11 cellular contexts compared by ENCODE assay signal in the genomic region with DNA sequence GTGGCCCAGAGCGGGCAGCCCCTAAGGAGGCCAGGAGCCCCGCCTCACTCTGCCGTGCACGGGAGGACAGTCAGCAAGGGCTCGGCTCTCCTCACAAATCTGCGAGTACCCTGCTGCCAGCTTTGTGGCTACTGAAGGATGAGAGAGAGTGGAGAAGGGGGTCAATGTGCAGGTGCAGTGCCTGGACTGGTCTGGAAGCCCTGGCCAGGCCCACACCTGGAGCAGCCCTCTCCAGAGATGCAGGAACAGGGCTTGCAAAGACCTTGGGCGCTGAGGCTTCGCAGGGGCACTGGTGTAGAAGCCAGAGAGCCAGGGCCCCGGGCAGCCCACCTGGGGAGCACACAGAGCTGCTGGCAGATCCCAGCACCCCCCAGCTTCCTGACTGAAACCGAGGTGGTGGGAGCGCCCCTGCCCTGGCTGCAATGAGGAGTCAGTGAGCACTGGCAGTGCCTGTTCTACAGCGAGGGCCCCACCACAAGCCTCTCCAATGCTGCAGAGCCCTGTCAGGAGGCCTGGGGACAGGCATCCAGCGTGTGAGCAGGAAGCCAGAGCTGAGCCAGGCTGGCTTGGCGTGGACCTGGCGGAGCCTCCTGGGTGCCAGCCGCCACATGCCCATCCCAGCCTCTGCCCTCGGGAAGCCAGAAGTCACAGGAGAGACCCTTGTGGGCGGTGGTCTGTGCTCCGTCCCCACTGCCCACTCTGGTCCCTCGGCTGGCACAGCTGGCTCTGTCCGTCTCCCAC. TPM values are rescaled to one million over a fixed set of nuclear protein-coding genes. Genes with fewer than 3 reads are reported as not detected.
DNase-seq lines count a peak whose midpoint lies in the region; ATAC-seq and TF ChIP-seq lines count a peak whose summit lies in the region.
"Had no signal": no experiment of that assay in that cellular context is flagged by ENCODE, and none has a peak within 500 bp of the region (broad histone marks: within the 10 kb centered on the region; RNA-seq: fewer than 3 reads in every experiment).

No MANE protein-coding gene starts in this region.

- CTCF ChIA-PET in T-cell (lab: Charles Lee): interaction anchor here in 1 of 2 donors (0.7 to 2.1 kb wide), 7 partner anchors 11 to 178 kb away, joined by 3 to 17 read pairs (median 7); no protein-coding TSS in a partner anchor

- peak overlapping the region; percentile 80 for H3K4me3 Mint-ChIP-seq in stimulated activated naive CD8-positive, alpha-beta T cell treated with anti-CD3 and anti-CD28 coated beads, Interleukin-15, Interleukin-2, amounts not matched to agents 100 ng/mL and 50 ng/mL, for 24 hours
- H3K4me3 Mint-ChIP-seq in T-cell (peak overlapping the region; percentile 79 to 84 (median 83)), glutamatergic neuron (ENCODE audit: unreplicated experiment) (peak overlapping the region; percentile 77)

- H3K27ac ChIP-seq in vagina: peak overlapping the region; percentile 87
- H3K27ac ChIP-seq: ascending aorta had no signal

- no peaks in the 10 kb centered on the region for H3K9me3 Mint-ChIP-seq in stimulated activated naive CD8-positive, alpha-beta T cell treated with anti-CD3 and anti-CD28 coated beads, Interleukin-15, Interleukin-2, amounts not matched to agents 100 ng/mL and 50 ng/mL, for 24 hours
- H3K9me3 Mint-ChIP-seq in T-cell: no peaks in the 10 kb centered on the region
- H3K9me3 Mint-ChIP-seq in glutamatergic neuron (ENCODE audit: unreplicated experiment): peaks cover 24% of the 10 kb centered on the region

- H3K36me3 Mint-ChIP-seq in stimulated activated naive CD8-positive, alpha-beta T cell treated with anti-CD3 and anti-CD28 coated beads, Interleukin-15, Interleukin-2, amounts not matched to agents 100 ng/mL and 50 ng/mL, for 24 hours (ENCODE audit: low read depth): no peaks in the 10 kb centered on the region
- no peaks in the 10 kb centered on the region for H3K36me3 Mint-ChIP-seq in T-cell
- H3K36me3 Mint-ChIP-seq in glutamatergic neuron (ENCODE audit: unreplicated experiment): peaks cover 21% of the 10 kb centered on the region

- H3K4me1 Mint-ChIP-seq in stimulated activated naive CD8-positive, alpha-beta T cell treated with anti-CD3 and anti-CD28 coated beads, Interleukin-15, Interleukin-2, amounts not matched to agents 100 ng/mL and 50 ng/mL, for 24 hours (ENCODE audit: low read depth): peaks cover 8% of the 10 kb centered on the region
- H3K4me1 Mint-ChIP-seq in T-cell: peaks cover 27 to 33% (median 30%) of the 10 kb centered on the region in 3 donors
- H3K4me1 Mint-ChIP-seq in glutamatergic neuron (ENCODE audit: low read depth, unreplicated experiment): peaks cover 18% of the 10 kb centered on the region

- peaks cover 60% of the 10 kb centered on the region for H3K4me1 ChIP-seq in vagina

- H3K9me3 ChIP-seq in vagina: no peaks in the 10 kb centered on the region
- H3K9me3 ChIP-seq: ascending aorta had no signal

- H3K27ac Mint-ChIP-seq in stimulated activated naive CD8-positive, alpha-beta T cell treated with anti-CD3 and anti-CD28 coated beads, Interleukin-15, Interleukin-2, amounts not matched to agents 100 ng/mL and 50 ng/mL, for 24 hours: no peak overlapping the region
- no peak overlapping the region for H3K27ac Mint-ChIP-seq in T-cell
- peak overlapping the region; percentile 64 for H3K27ac Mint-ChIP-seq in glutamatergic neuron (ENCODE audit: unreplicated experiment)

- DNase-seq in stimulated activated naive CD8-positive, alpha-beta T cell treated with anti-CD3 and anti-CD28 coated beads, Interleukin-15, Interleukin-2, amounts not matched to agents 100 U/mL and 50 U/mL, for 24 hours: no peak
- DNase-seq in T-cell (no peak), glutamatergic neuron (no peak), vagina (ENCODE audit: extremely low spot score in 2 of 2) (peak in 1 of 2 donors; percentile 86), A172 (ENCODE audit: low spot score) (no peak)
- DNase-seq: NCI-H1417 treated with DMSO at 0.1 percent for 48 hours had no signal

- no peak for ATAC-seq in stimulated activated naive CD8-positive, alpha-beta T cell treated with anti-CD3 and anti-CD28 coated beads, Interleukin-15, Interleukin-2, amounts not matched to agents 100 U/mL and 50 U/mL, for 24 hours
- ATAC-seq in T-cell (replicated peaks in 1 of 4) (no peak), GM21367 (IDR thresholded peaks at IDR 0.05; ENCODE audit: unreplicated experiment) (no peak)
- ATAC-seq in activated CD4-positive, CD25-positive, alpha-beta regulatory T cell treated with anti-CD3 and anti-CD28 coated beads, Interleukin-2, amount 50 U/mL, for 24 hours: no peak

- no peak for TF ChIP-seq CTCF in glutamatergic neuron (IDR thresholded peaks at IDR 0.05; ENCODE audit: partially characterized antibody, unreplicated experiment)
- TF ChIP-seq CTCF in vagina (IDR thresholded peaks at IDR 0.05): no peak

- H3K4me3 ChIP-seq in vagina: peak overlapping the region in 1 of 2 donors; percentile 55

- no peak for TF ChIP-seq POLR2A in vagina (IDR thresholded peaks at IDR 0.05)

- peaks cover 6% of the 10 kb centered on the region for H3K27me3 Mint-ChIP-seq in stimulated activated naive CD8-positive, alpha-beta T cell treated with anti-CD3 and anti-CD28 coated beads, Interleukin-15, Interleukin-2, amounts not matched to agents 100 ng/mL and 50 ng/mL, for 24 hours
- peaks cover 6 to 18% of the 10 kb centered on the region in 2 donors for H3K27me3 Mint-ChIP-seq in T-cell
- peaks cover 29% of the 10 kb centered on the region for H3K27me3 Mint-ChIP-seq in glutamatergic neuron (ENCODE audit: unreplicated experiment)

- POLR2A ChIA-PET in T-cell (lab: Charles Lee): no interaction called here

- intact Hi-C loops in vagina (cut with DNase I): loop anchor here (5.0 kb wide), 2 partner anchors 79 to 104 kb away; partner anchors contain the start of gene CTBP1

- no peaks in the 10 kb centered on the region for H3K27me3 ChIP-seq in vagina

- H3K36me3 ChIP-seq in vagina: peaks cover 0 to 10% of the 10 kb centered on the region in 2 donors
- H3K36me3 ChIP-seq: ascending aorta had no signal

RNA-seq across cellular contexts. Expression of gene SPON2, which starts 3.9 kb away (rescaled TPM):
- total RNA-seq in T-cell (10 to 100 TPM; 13.6 to 39.8 (median 18.9) TPM), glutamatergic neuron (ENCODE audit: unreplicated experiment) (769 TPM), vagina (72.2 TPM)
- total RNA-seq in A172 (2014; rRNA removed; shearing (Covaris generic)): 7.6 and 16.2 TPM in 2 replicates

RNA-seq across cellular contexts. Expression of gene RNF212, which starts 55.1 kb away (rescaled TPM):
- 1 to 10 TPM; 3.0 to 5.3 (median 3.9) TPM for total RNA-seq in T-cell
- 11.1 TPM for total RNA-seq in glutamatergic neuron (ENCODE audit: unreplicated experiment)
- 7.9 TPM for total RNA-seq in vagina
- not detected in 2 replicates for total RNA-seq in A172 (2014; rRNA removed; shearing (Covaris generic))
- total RNA-seq: ascending aorta, myocyte had no signal

Comparison
In these comparisons a context has a peak if more than half of its experiments do, and no peak if none do; other contexts are left out.
1. RNA of gene SPON2, which starts 3.9 kb away (total RNA-seq): 769 TPM in glutamatergic neuron (single experiment); 72.2 TPM in vagina (single experiment), 13.6 to 39.8 TPM in T-cell and 7.6 to 16.2 TPM in A172; every median in the first group is over 10 times any median in the second.
2. Peak in every context shown above with its lines, with median percentiles within 50 percentile points of each other: H3K4me3 Mint-ChIP-seq.